In the genomic region with DNA sequence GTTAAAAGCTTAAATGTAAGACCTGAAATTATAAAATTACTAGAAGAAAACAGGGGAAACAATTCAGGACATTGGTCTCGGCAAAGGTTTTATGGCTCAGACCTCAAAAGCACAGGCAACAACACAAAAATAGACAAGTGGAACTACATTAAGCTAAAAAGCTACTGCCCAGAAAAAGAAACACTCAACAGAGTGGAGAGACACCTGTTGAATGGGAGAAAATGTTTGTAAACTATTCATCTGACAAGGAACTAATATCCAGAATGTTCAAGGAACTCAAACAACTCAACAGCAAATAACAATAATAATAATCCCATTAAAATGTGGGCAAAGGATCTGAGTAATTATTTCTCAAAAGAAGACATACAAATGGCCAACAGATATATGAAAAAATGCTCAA, we compare ENCODE assay signal across 9 cellular contexts.
"Had no signal": no experiment of that assay in that cellular context is flagged by ENCODE, and none has a peak within 500 bp of the region (broad histone marks: within the 10 kb centered on the region; RNA-seq: fewer than 3 reads in every experiment).

No MANE protein-coding gene starts in this region.

- H3K27ac ChIP-seq: GM23248 had no signal

- H3K4me3 Mint-ChIP-seq: H9, HFFc6 had no signal

- ATAC-seq: HCT116 had no signal

- DNase-seq: GM23248, GOT3, H7, H9, HCEC 1CT, HFFc6 had no signal

- H3K4me1 ChIP-seq: HAP-1 had no signal

- H3K9ac ChIP-seq: GM23248 had no signal

- H3K36me3 ChIP-seq: HAP-1 had no signal

- H3K9me3 ChIP-seq: HAP-1 had no signal

- H3K27ac Mint-ChIP-seq: H9, HFFc6 had no signal

- H3K4me3 ChIP-seq: GM23248, HAP-1 had no signal

- FAIRE-seq: H54 had no signal

- H2AFZ ChIP-seq: GM23248 had no signal

- H3K9me3 Mint-ChIP-seq: H9, HFFc6 had no signal
